In genomic region chr3:116440196-116440595, GRCh38 we compare ENCODE assay signal across 18 cellular contexts. TPM values are rescaled to one million over a fixed set of nuclear protein-coding genes. Genes with fewer than 3 reads are reported as not detected.
A peak's percentile ranks its signal among the peaks of the same experiment; 100 is the strongest.
DNase-seq lines count a peak whose midpoint lies in the region; FAIRE-seq and TF ChIP-seq lines count a peak whose summit lies in the region.
"Had no signal": no experiment of that assay in that cellular context is flagged by ENCODE, and none has a peak within 500 bp of the region (broad histone marks: within the 10 kb centered on the region; RNA-seq: fewer than 3 reads in every experiment).

No MANE protein-coding gene starts in this region.

- H3K4me2 ChIP-seq in astrocyte (ENCODE audit: low read length) (peak overlapping the region; percentile 73), osteoblast (ENCODE audit: insufficient read depth, low read length) (no peak overlapping the region)
- H3K4me2 ChIP-seq: BLaER1 treated with 17β-estradiol and CSF1 and Interleukin-3, amounts not matched to agents 10 nM and 100 nM; hepatocyte had no signal

- H3K36me3 ChIP-seq in astrocyte (ENCODE audit: insufficient read depth, low read length) (no peaks in the 10 kb centered on the region), osteoblast (ENCODE audit: insufficient read depth, low read length) (no peaks in the 10 kb centered on the region)
- H3K36me3 ChIP-seq: BLaER1 treated with 17β-estradiol and CSF1 and Interleukin-3, amounts not matched to agents 10 nM and 100 nM had no signal

- peaks cover 35% of the 10 kb centered on the region for H3K4me1 Mint-ChIP-seq in astrocyte (ENCODE audit: low read depth, unreplicated experiment)
- H3K4me1 Mint-ChIP-seq: T-helper 17 cell had no signal

- H3K27ac ChIP-seq in astrocyte (ENCODE audit: low read depth, low read length), result peak overlapping the region; percentile 81
- H3K27ac ChIP-seq in osteoblast (ENCODE audit: low read depth, low read length), result no peak overlapping the region
- H3K27ac ChIP-seq: BLaER1 treated with 17β-estradiol and CSF1 and Interleukin-3, amounts not matched to agents 10 nM and 100 nM; body of pancreas; hepatocyte had no signal

- H3K9me3 ChIP-seq in astrocyte (ENCODE audit: insufficient read depth, low read depth, low read length) (no peaks in the 10 kb centered on the region), osteoblast (ENCODE audit: low read depth, low read length) (no peaks in the 10 kb centered on the region)
- H3K9me3 ChIP-seq: BLaER1 treated with 17β-estradiol and CSF1 and Interleukin-3, amounts not matched to agents 10 nM and 100 nM; body of pancreas had no signal

- in situ Hi-C loops in Caki2 (cut with HindIII; ENCODE audit: low pct_unique_long_range_greater_than_20kb, low sequenced_read_pairs), result no loop called here

- H3K27me3 Mint-ChIP-seq in astrocyte (ENCODE audit: low read depth, unreplicated experiment), result no peaks in the 10 kb centered on the region
- H3K27me3 Mint-ChIP-seq: T-helper 17 cell had no signal

- H3K27ac Mint-ChIP-seq in astrocyte (ENCODE audit: unreplicated experiment), result peak overlapping the region; percentile 96
- H3K27ac Mint-ChIP-seq: endodermal cell; naive thymus-derived CD4-positive, alpha-beta T cell; T-helper 17 cell had no signal

- TF ChIP-seq CTCF in astrocyte (IDR thresholded peaks at IDR 0.05; ENCODE audit: insufficient read depth, low read depth, low read length) (no peak), osteoblast (IDR thresholded peaks at IDR 0.05; ENCODE audit: extremely low read depth, low read depth, low read length) (no peak)

- H3K4me3 ChIP-seq in astrocyte (ENCODE audit: insufficient read depth, low read depth, low read length) (no peak overlapping the region), osteoblast (ENCODE audit: insufficient read depth, low read length) (no peak overlapping the region)
- H3K4me3 ChIP-seq: BLaER1 treated with 17β-estradiol and CSF1 and Interleukin-3, amounts not matched to agents 10 nM and 100 nM; body of pancreas; hepatocyte had no signal

- no peaks in the 10 kb centered on the region for H3K36me3 Mint-ChIP-seq in astrocyte (ENCODE audit: low read depth, unreplicated experiment)
- H3K36me3 Mint-ChIP-seq: naive thymus-derived CD4-positive, alpha-beta T cell had no signal

- no peaks in the 10 kb centered on the region for H3K79me2 ChIP-seq in astrocyte (ENCODE audit: insufficient read depth, low read length)
- no peaks in the 10 kb centered on the region for H3K79me2 ChIP-seq in osteoblast (ENCODE audit: insufficient read depth, low read length)

- H3K9ac ChIP-seq in astrocyte (ENCODE audit: low read length), result peak overlapping the region; percentile 69
- H3K9ac ChIP-seq: BLaER1 treated with 17β-estradiol and CSF1 and Interleukin-3, amounts not matched to agents 10 nM and 100 nM had no signal

- H3K4me1 ChIP-seq in astrocyte (ENCODE audit: insufficient read depth, low read length), result peaks cover 41% of the 10 kb centered on the region
- no peaks in the 10 kb centered on the region for H3K4me1 ChIP-seq in osteoblast (ENCODE audit: insufficient read depth, low read length)
- H3K4me1 ChIP-seq: BLaER1 treated with 17β-estradiol and CSF1 and Interleukin-3, amounts not matched to agents 10 nM and 100 nM; body of pancreas had no signal

- DNase-seq in Caki2 (ENCODE audit: low read depth), result peak; percentile 4
- DNase-seq in HS-27A (ENCODE audit: low read depth), result peak; percentile 5
- DNase-seq in astrocyte (ENCODE audit: low read depth), result peak; percentile 92
- DNase-seq in glomerular visceral epithelial cell (ENCODE audit: extremely low spot score), result peak; percentile 44
- no peak for DNase-seq in osteoblast (ENCODE audit: insufficient read length, low spot score, missing footprints)
- DNase-seq in stimulated activated CD4-positive, alpha-beta T cell treated with anti-CD3 and anti-CD28 coated beads, Interleukin-2, amount 100 ng/mL, for 48 hours, result no peak
- no peak for DNase-seq in ecto neural progenitor cell (ENCODE audit: low spot score)
- no peak for DNase-seq in stimulated activated CD4-positive, alpha-beta T cell treated with anti-CD3 and anti-CD28 coated beads, Interleukin-2, amount 100 ng/mL, for 24 hours
- DNase-seq: body of pancreas; DMS79 treated with DMSO at 0.1 percent for 48 hours; endodermal cell; naive thymus-derived CD4-positive, alpha-beta T cell; NCI-H446 treated with DMSO at 0.1 percent for 48 hours; retina; stimulated activated naive CD4-positive, alpha-beta T cell treated with Interleukin-2 at 50 U/mL for 16 hours; T-helper 17 cell had no signal

- peak; percentile 32 for FAIRE-seq in astrocyte (lab: Jason Lieb, UNC)

- no peaks in the 10 kb centered on the region for H3K9me3 Mint-ChIP-seq in astrocyte (ENCODE audit: unreplicated experiment)
- H3K9me3 Mint-ChIP-seq: endodermal cell had no signal

- H2AFZ ChIP-seq in astrocyte (ENCODE audit: low read depth, low read length), result peak overlapping the region; percentile 41
- no peak overlapping the region for H2AFZ ChIP-seq in osteoblast (ENCODE audit: low read length)
- H2AFZ ChIP-seq: hepatocyte had no signal

- H3K27me3 ChIP-seq in astrocyte (ENCODE audit: insufficient read depth, low read length), result no peaks in the 10 kb centered on the region
- no peaks in the 10 kb centered on the region for H3K27me3 ChIP-seq in osteoblast (ENCODE audit: insufficient read depth, low read length)
- H3K27me3 ChIP-seq: body of pancreas, hepatocyte had no signal

- H3K4me3 Mint-ChIP-seq in astrocyte (ENCODE audit: unreplicated experiment), result no peak overlapping the region
- H3K4me3 Mint-ChIP-seq: endodermal cell; naive thymus-derived CD4-positive, alpha-beta T cell; T-helper 17 cell had no signal

- H4K20me1 ChIP-seq in astrocyte (ENCODE audit: insufficient read depth, low read length), result no peaks in the 10 kb centered on the region
- H4K20me1 ChIP-seq in osteoblast (ENCODE audit: insufficient read depth, low read length), result no peaks in the 10 kb centered on the region
- H4K20me1 ChIP-seq: BLaER1 treated with 17β-estradiol and CSF1 and Interleukin-3, amounts not matched to agents 10 nM and 100 nM had no signal

RNA-seq across cellular contexts. Expression of gene LSAMP, which starts 5.1 kb away (rescaled TPM):
- total RNA-seq in Caki2 (2014; rRNA removed; shearing (Covaris generic); ENCODE audit: low replicate concordance), result not detected in 2 replicates
- total RNA-seq in astrocyte (16.0 and 16.4 TPM in 2 replicates), osteoblast (3.3 and 6.8 TPM in 2 replicates)
- total RNA-seq: naive thymus-derived CD4-positive, alpha-beta T cell; T-helper 17 cell had no signal

Comparison
In these comparisons a context has a peak if more than half of its experiments do, and no peak if none do; other contexts are left out.
1. DNase-seq: peak in Caki2 (single experiment), HS-27A (single experiment), astrocyte (single experiment) and glomerular visceral epithelial cell (single experiment); none in osteoblast (single experiment), stimulated activated CD4-positive, alpha-beta T cell treated with anti-CD3 and anti-CD28 coated beads, Interleukin-2, amount 100 ng/mL, for 48 hours (0 of 2), ecto neural progenitor cell (single experiment) and stimulated activated CD4-positive, alpha-beta T cell treated with anti-CD3 and anti-CD28 coated beads, Interleukin-2, amount 100 ng/mL, for 24 hours (0 of 2).